1 cellular context compared by ENCODE assay signal in genomic region chr5:157593036-157593435, GRCh38.
TF ChIP-seq lines count a peak whose summit lies in the region.

No MANE protein-coding gene starts in this region.

TF ChIP-seq in GM23338, 12 proteins besides CTCF, POLR2A, EP300 and RAD21 (continued from another document):
- TF ChIP-seq ZNF462 (CRISPR knock-in tag; IDR thresholded peaks at IDR 0.05) (no peak), ETS1 (IDR thresholded peaks at IDR 0.05) (no peak), EZH2phosphoT487 (IDR thresholded peaks at IDR 0.05; ENCODE audit: unreplicated experiment) (no peak)
